1 cellular context compared by ENCODE assay signal in genomic region chr20:36573103-36573797, GRCh38.
TF ChIP-seq lines count a peak whose summit lies in the region.

Gene TGIF2, plus strand, starts transcription at chr20:36573597. Its CDS starts 5,178 bp downstream, at chr20:36578775.

TF ChIP-seq in HepG2, 621 proteins besides CTCF, POLR2A, EP300 and RAD21 (continued from another document and continues in another):
- TF ChIP-seq PRDM4 (CRISPR knock-in tag; IDR thresholded peaks at IDR 0.05; ENCODE audit: borderline replicate concordance), result no peak
- no peak for TF ChIP-seq MBNL3 (CRISPR knock-in tag; conservative IDR thresholded peaks at IDR 0.05)
- TF ChIP-seq JUNB (CRISPR knock-in tag; IDR thresholded peaks at IDR 0.05; ENCODE audit: borderline replicate concordance), result no peak
- no peak for TF ChIP-seq KDM6A (CRISPR knock-in tag; IDR thresholded peaks at IDR 0.05; ENCODE audit: low read depth)
- TF ChIP-seq FOSL1 (CRISPR knock-in tag; IDR thresholded peaks at IDR 0.05; ENCODE audit: borderline replicate concordance), result no peak
- TF ChIP-seq MYC (CRISPR knock-in tag; IDR thresholded peaks at IDR 0.05; ENCODE audit: borderline replicate concordance), result peak; percentile 96
- TF ChIP-seq ZNF432 (CRISPR knock-in tag; IDR thresholded peaks at IDR 0.05; ENCODE audit: borderline replicate concordance), result 0 out of 2 replicates have a peak, but pooled peaks have one; percentile 48
- peak; percentile 62 for TF ChIP-seq HBP1 (CRISPR knock-in tag; IDR thresholded peaks at IDR 0.05; ENCODE audit: low read depth)
- TF ChIP-seq NKX3-1 (CRISPR knock-in tag; IDR thresholded peaks at IDR 0.05), result peak; percentile 28; the same call in 1 of the 2 replicates
- TF ChIP-seq ZNF598 (CRISPR knock-in tag; IDR thresholded peaks at IDR 0.05; ENCODE audit: borderline replicate concordance), result peak; percentile 95; the same call in 1 of the 2 replicates
- TF ChIP-seq MTERF4 (CRISPR knock-in tag; IDR thresholded peaks at IDR 0.05), result peak; percentile 94; the same call in 1 of the 2 replicates
- TF ChIP-seq ARNT2 (CRISPR knock-in tag; IDR thresholded peaks at IDR 0.05; ENCODE audit: low read depth), result peak; percentile 85; the same call in 1 of the 2 replicates
- TF ChIP-seq SIN3A (IDR thresholded peaks at IDR 0.05; ENCODE audit: borderline replicate concordance, low read depth, low read length), result peak; percentile 88
- TF ChIP-seq ATF4 (CRISPR knock-in tag; IDR thresholded peaks at IDR 0.05), result peak in 1 of 2 experiments; percentile 45; a peak in 1 of 4 replicates
- no peak for TF ChIP-seq RFXANK (CRISPR knock-in tag; IDR thresholded peaks at IDR 0.05)
- no peak for TF ChIP-seq TBX3 (IDR thresholded peaks at IDR 0.05; ENCODE audit: borderline replicate concordance)
- no peak for TF ChIP-seq GMEB2 (CRISPR knock-in tag; IDR thresholded peaks at IDR 0.05; ENCODE audit: low read depth)
- peak; percentile 45; the same call in 1 of the 2 replicates for TF ChIP-seq KLF9 (CRISPR knock-in tag; IDR thresholded peaks at IDR 0.05; ENCODE audit: low read depth)
- TF ChIP-seq ZNF10 (CRISPR knock-in tag; IDR thresholded peaks at IDR 0.05; ENCODE audit: borderline replicate concordance, low read depth), result no peak
- peak; percentile 88; the same call in 1 of the 2 replicates for TF ChIP-seq POGK (CRISPR knock-in tag; conservative IDR thresholded peaks at IDR 0.05)
- TF ChIP-seq IRX3 (CRISPR knock-in tag; IDR thresholded peaks at IDR 0.05; ENCODE audit: borderline replicate concordance, low read depth), result no peak
- peak; percentile 57; the same call in 1 of the 2 replicates for TF ChIP-seq CREB1 (IDR thresholded peaks at IDR 0.05)
- TF ChIP-seq CREB1 (CRISPR knock-in tag; IDR thresholded peaks at IDR 0.05), result no peak
- TF ChIP-seq SRSF4 (IDR thresholded peaks at IDR 0.05; ENCODE audit: low read depth, low read length, poor library complexity, severe bottlenecking), result no peak
- peak; percentile 92 for TF ChIP-seq ZNF274 (CRISPR knock-in tag; IDR thresholded peaks at IDR 0.05)
- no peak for TF ChIP-seq ZBTB26 (CRISPR knock-in tag; IDR thresholded peaks at IDR 0.05; ENCODE audit: borderline replicate concordance)
- TF ChIP-seq TBL1XR1 (IDR thresholded peaks at IDR 0.05; ENCODE audit: borderline replicate concordance, low read length, partially characterized antibody), result no peak
- no peak for TF ChIP-seq LBX2 (CRISPR knock-in tag; IDR thresholded peaks at IDR 0.05; ENCODE audit: borderline replicate concordance)
- no peak for TF ChIP-seq DZIP1 (CRISPR knock-in tag; IDR thresholded peaks at IDR 0.05)
- peak; percentile 92 for TF ChIP-seq ERF (CRISPR knock-in tag; IDR thresholded peaks at IDR 0.05)
- peak; percentile 86; the same call in 1 of the 2 replicates for TF ChIP-seq HES4 (CRISPR knock-in tag; IDR thresholded peaks at IDR 0.05; ENCODE audit: borderline replicate concordance)
- no peak for TF ChIP-seq ZNF713 (CRISPR knock-in tag; IDR thresholded peaks at IDR 0.05)
- peak; percentile 59; the same call in 1 of the 2 replicates for TF ChIP-seq ZNF609 (CRISPR knock-in tag; IDR thresholded peaks at IDR 0.05; ENCODE audit: borderline replicate concordance)
- TF ChIP-seq ZNF558 (CRISPR knock-in tag; IDR thresholded peaks at IDR 0.05; ENCODE audit: borderline replicate concordance), result peak; percentile 92
- TF ChIP-seq SIX4 (CRISPR knock-in tag; IDR thresholded peaks at IDR 0.05), result peak; percentile 30; the same call in 1 of the 2 replicates
- no peak; the same call in none of the 2 replicates for TF ChIP-seq ZNF616 (CRISPR knock-in tag; IDR thresholded peaks at IDR 0.05; ENCODE audit: low read depth)
- no peak for TF ChIP-seq HOXA9 (CRISPR knock-in tag; IDR thresholded peaks at IDR 0.05; ENCODE audit: borderline replicate concordance)
- TF ChIP-seq ZNF562 (CRISPR knock-in tag; IDR thresholded peaks at IDR 0.05; ENCODE audit: borderline replicate concordance), result no peak
- TF ChIP-seq ZNF768 (CRISPR knock-in tag; IDR thresholded peaks at IDR 0.05), result no peak; the same call in 1 of the 2 replicates
- TF ChIP-seq NFE2L2 (IDR thresholded peaks at IDR 0.05; ENCODE audit: low read length), result no peak
- TF ChIP-seq THAP11 (CRISPR knock-in tag; IDR thresholded peaks at IDR 0.05), result peak; percentile 83
- TF ChIP-seq ZNF740 (CRISPR knock-in tag; IDR thresholded peaks at IDR 0.05), result peak; percentile 50; the same call in 1 of the 2 replicates
